In genomic region chr1:228544021-228544850, GRCh38 we compare ENCODE assay signal across 15 cellular contexts.
"Had no signal": no experiment of that assay in that cellular context is flagged by ENCODE, and none has a peak within 500 bp of the region (broad histone marks: within the 10 kb centered on the region; RNA-seq: fewer than 3 reads in every experiment).

No MANE protein-coding gene starts in this region.

- H3K4me1 Mint-ChIP-seq: activated naive CD8-positive, alpha-beta T cell treated with anti-CD3 and anti-CD28 coated beads, Interleukin-2, amount 10 ng/mL, durations not matched to agents 7 days and 5 days; naive B cell had no signal

- H3K36me3 Mint-ChIP-seq: activated naive CD8-positive, alpha-beta T cell treated with anti-CD3 and anti-CD28 coated beads, Interleukin-2, amount 10 ng/mL, durations not matched to agents 7 days and 5 days; naive B cell had no signal

- H3K4me3 Mint-ChIP-seq: activated naive CD8-positive, alpha-beta T cell treated with anti-CD3 and anti-CD28 coated beads, Interleukin-2, amount 10 ng/mL, durations not matched to agents 7 days and 5 days; activated T-cell treated with anti-CD3 and anti-CD28 coated beads, Interleukin-2, amount 50 U/mL, for 72 hours; naive B cell had no signal

- ATAC-seq: activated T-cell treated with anti-CD3 and anti-CD28 coated beads, Interleukin-2, amount 50 U/mL, for 72 hours; gastrocnemius medialis had no signal

- H3K36me3 ChIP-seq: breast epithelium, gastrocnemius medialis, tibial nerve had no signal

- H3K27me3 Mint-ChIP-seq: activated naive CD8-positive, alpha-beta T cell treated with anti-CD3 and anti-CD28 coated beads, Interleukin-2, amount 10 ng/mL, durations not matched to agents 7 days and 5 days had no signal

- H3K27ac Mint-ChIP-seq: activated naive CD8-positive, alpha-beta T cell treated with anti-CD3 and anti-CD28 coated beads, Interleukin-2, amount 10 ng/mL, durations not matched to agents 7 days and 5 days; activated T-cell treated with anti-CD3 and anti-CD28 coated beads, Interleukin-2, amount 50 U/mL, for 72 hours had no signal

- H3K4me3 ChIP-seq: breast epithelium, gastrocnemius medialis, tibial nerve had no signal

- H3K4me1 ChIP-seq: breast epithelium, gastrocnemius medialis, tibial nerve had no signal

- H3K9me3 Mint-ChIP-seq: activated naive CD8-positive, alpha-beta T cell treated with anti-CD3 and anti-CD28 coated beads, Interleukin-2, amount 10 ng/mL, durations not matched to agents 7 days and 5 days had no signal

- FAIRE-seq: colon, small intestine had no signal

- DNase-seq: activated CD4-positive, alpha-beta T cell treated with anti-CD3 and anti-CD28 coated beads for 1 hour; activated CD4-positive, alpha-beta T cell treated with anti-CD3 and anti-CD28 coated beads, Interleukin-2, amount 50 U/mL, for 48 hours; activated CD8-positive, alpha-beta memory T cell treated with anti-CD3 and anti-CD28 coated beads, Interleukin-2, amount 50 U/mL, for 4 hours; activated gamma-delta T cell treated with Interleukin-2 at 50 U/mL for 16 hours; activated naive CD8-positive, alpha-beta T cell treated with anti-CD3 and anti-CD28 coated beads, Interleukin-2, amount 10 ng/mL, durations not matched to agents 7 days and 5 days; activated T-cell treated with anti-CD3 and anti-CD28 coated beads, Interleukin-2, amount 50 U/mL, for 72 hours; anterior cingulate cortex; gastrocnemius medialis; midbrain; naive B cell; small intestine; T-helper 9 cell had no signal

- H3K27ac ChIP-seq: gastrocnemius medialis, tibial nerve had no signal

- H3K9me3 ChIP-seq: breast epithelium, gastrocnemius medialis, tibial nerve had no signal

- H3K27me3 ChIP-seq: breast epithelium, gastrocnemius medialis, tibial nerve had no signal
